Comparison of ENCODE assay signal across 12 cellular contexts in genomic region chr13:22162889-22163288, GRCh38.
DNase-seq lines count a peak whose midpoint lies in the region; ATAC-seq and TF ChIP-seq lines count a peak whose summit lies in the region.
"Had no signal": no experiment of that assay in that cellular context is flagged by ENCODE, and none has a peak within 500 bp of the region (broad histone marks: within the 10 kb centered on the region; RNA-seq: fewer than 3 reads in every experiment).

No MANE protein-coding gene starts in this region.

- H3K27me3 Mint-ChIP-seq in IgD-negative memory B cell: peaks cover 9% of the 10 kb centered on the region

- peaks cover 0 to 11% (median 0%) of the 10 kb centered on the region in 3 donors for H3K9me3 Mint-ChIP-seq in IgD-negative memory B cell

- H3K36me3 ChIP-seq in GM06990 (ENCODE audit: control insufficient read depth, insufficient read depth, low read length) (no peaks in the 10 kb centered on the region), testis (ENCODE audit: low read depth, missing control alignments) (no peaks in the 10 kb centered on the region), ascending aorta (no peaks in the 10 kb centered on the region), suprapubic skin (no peaks in the 10 kb centered on the region)
- no peaks in the 10 kb centered on the region for H3K36me3 ChIP-seq in effector memory CD4-positive, alpha-beta T cell (ENCODE audit: control insufficient read depth, insufficient read depth, low read length)
- H3K36me3 ChIP-seq: left ventricle myocardium inferior had no signal

- TF ChIP-seq CTCF in GM06990 (IDR thresholded peaks at IDR 0.05; ENCODE audit: insufficient read depth, low read length, poor library complexity, severe bottlenecking): no peak
- TF ChIP-seq CTCF in testis (IDR thresholded peaks at IDR 0.05): no peak
- TF ChIP-seq CTCF in ascending aorta (IDR thresholded peaks at IDR 0.05): no peak
- TF ChIP-seq CTCF in suprapubic skin (IDR thresholded peaks at IDR 0.05): no peak

- H3K4me3 Mint-ChIP-seq in IgD-negative memory B cell: peak overlapping the region in 3 of 4 donors; percentile 6 to 64 (median 62)

- intact Hi-C loops in testis (cut with DNase I; ENCODE audit: low total_unique reads): no loop called here
- intact Hi-C loops in ascending aorta (cut with DNase I): no loop called here
- intact Hi-C loops in left ventricle myocardium superior (cut with micrococcal nuclease): no loop called here

- DNase-seq in GM06990 (ENCODE audit: extremely low read depth, insufficient read length) (peak; percentile 25), testis (no peak), ascending aorta (ENCODE audit: low spot score in 2 of 2) (no peak), left ventricle myocardium superior (no peak), suprapubic skin (ENCODE audit: low spot score in 2 of 2) (no peak)
- DNase-seq in effector memory CD4-positive, alpha-beta T cell: no peak
- DNase-seq: left ventricle myocardium inferior; NCI-H446 treated with DMSO at 0.1 percent for 48 hours; stimulated activated CD4-positive, alpha-beta T cell treated with anti-CD3 and anti-CD28 coated beads, Interleukin-4, amount 100 ng/mL, for 24 hours; trophoblast cell had no signal

- no peaks in the 10 kb centered on the region for H3K36me3 Mint-ChIP-seq in IgD-negative memory B cell

- H3K4me1 Mint-ChIP-seq in IgD-negative memory B cell: peaks cover 11 to 36% (median 17%) of the 10 kb centered on the region in 3 donors

- H3K27me3 ChIP-seq in GM06990 (replicated peaks; ENCODE audit: control insufficient read depth, insufficient read depth, low read length): no peaks in the 10 kb centered on the region
- no peaks in the 10 kb centered on the region for H3K27me3 ChIP-seq in effector memory CD4-positive, alpha-beta T cell (replicated peaks; ENCODE audit: control insufficient read depth, insufficient read depth, low read length, poor library complexity, severe bottlenecking)
- no peaks in the 10 kb centered on the region for H3K27me3 ChIP-seq in testis
- H3K27me3 ChIP-seq in ascending aorta: no peaks in the 10 kb centered on the region
- H3K27me3 ChIP-seq in suprapubic skin: no peaks in the 10 kb centered on the region

- no peak overlapping the region for H3K4me3 ChIP-seq in GM06990 (replicated peaks; ENCODE audit: low read depth, low read length)
- peak overlapping the region; percentile 21 for H3K4me3 ChIP-seq in effector memory CD4-positive, alpha-beta T cell (ENCODE audit: insufficient read depth, low read depth, low read length, poor library complexity, severe bottlenecking)
- no peak overlapping the region for H3K4me3 ChIP-seq in testis
- H3K4me3 ChIP-seq in ascending aorta: no peak overlapping the region
- no peak overlapping the region for H3K4me3 ChIP-seq in suprapubic skin
- H3K4me3 ChIP-seq: left ventricle myocardium inferior had no signal

- peak; percentile 27 for ATAC-seq in GM19397 (IDR thresholded peaks at IDR 0.05; ENCODE audit: unreplicated experiment)
- ATAC-seq in left ventricle myocardium superior: no peak

- H3K9me3 ChIP-seq in effector memory CD4-positive, alpha-beta T cell (ENCODE audit: control insufficient read depth, low read length): no peaks in the 10 kb centered on the region
- H3K9me3 ChIP-seq in testis (no peaks in the 10 kb centered on the region), ascending aorta (no peaks in the 10 kb centered on the region), suprapubic skin (no peaks in the 10 kb centered on the region)

- WGBS in testis, 2 donors: 77% methylated on average over 1 of the region's 1 CpG
- WGBS in suprapubic skin: 76% methylated on average over 1 of the region's 1 CpG

- H3K27ac ChIP-seq in effector memory CD4-positive, alpha-beta T cell (ENCODE audit: insufficient read depth, low read length, poor library complexity, severe bottlenecking): no peak overlapping the region
- H3K27ac ChIP-seq in testis (no peak overlapping the region), ascending aorta (no peak overlapping the region), suprapubic skin (no peak overlapping the region)
- H3K27ac ChIP-seq: left ventricle myocardium inferior had no signal

- H3K4me1 ChIP-seq in effector memory CD4-positive, alpha-beta T cell (ENCODE audit: control insufficient read depth, insufficient read depth, low read length, poor library complexity, severe bottlenecking): peaks cover 4% of the 10 kb centered on the region
- H3K4me1 ChIP-seq in testis: no peaks in the 10 kb centered on the region
- H3K4me1 ChIP-seq in ascending aorta: no peaks in the 10 kb centered on the region
- H3K4me1 ChIP-seq in suprapubic skin: no peaks in the 10 kb centered on the region
- H3K4me1 ChIP-seq: left ventricle myocardium inferior had no signal

- peak overlapping the region in 1 of 3 donors; percentile 21 for H3K27ac Mint-ChIP-seq in IgD-negative memory B cell

- TF ChIP-seq EP300 in suprapubic skin (IDR thresholded peaks at IDR 0.05): no peak

- TF ChIP-seq POLR2A in testis (IDR thresholded peaks at IDR 0.05): no peak
- TF ChIP-seq POLR2A in suprapubic skin (IDR thresholded peaks at IDR 0.05): no peak
